In genomic region chr4:2932951-2933565, GRCh38 we compare ENCODE assay signal across 8 cellular contexts. TPM values are rescaled to one million over a fixed set of nuclear protein-coding genes. Genes with fewer than 3 reads are reported as not detected.
A peak's percentile ranks its signal among the peaks of the same experiment; 100 is the strongest.
DNase-seq lines count a peak whose midpoint lies in the region; ATAC-seq and TF ChIP-seq lines count a peak whose summit lies in the region.

No MANE protein-coding gene starts in this region.

- no peak for TF ChIP-seq CTCF in endothelial cell (IDR thresholded peaks at IDR 0.05; ENCODE audit: unreplicated experiment)
- no peak for TF ChIP-seq CTCF in progenitor cell of endocrine pancreas (IDR thresholded peaks at IDR 0.05; ENCODE audit: unreplicated experiment)

- H3K9me3 Mint-ChIP-seq in endothelial cell (ENCODE audit: unreplicated experiment) (no peaks in the 10 kb centered on the region), progenitor cell of endocrine pancreas (ENCODE audit: low read depth) (no peaks in the 10 kb centered on the region)

- H3K27ac Mint-ChIP-seq in endothelial cell (ENCODE audit: unreplicated experiment) (peak overlapping the region; percentile 71), progenitor cell of endocrine pancreas (peak overlapping the region; percentile 93)

- no peaks in the 10 kb centered on the region for H3K9me3 ChIP-seq in ES-I3 (ENCODE audit: control insufficient read depth, insufficient read depth, low read length)

- peak overlapping the region; percentile 93 for H3K4me3 Mint-ChIP-seq in endothelial cell (ENCODE audit: unreplicated experiment)
- H3K4me3 Mint-ChIP-seq in progenitor cell of endocrine pancreas (ENCODE audit: low read depth): peak overlapping the region; percentile 80

- peaks cover 15% of the 10 kb centered on the region for H3K4me1 Mint-ChIP-seq in endothelial cell (ENCODE audit: unreplicated experiment)
- peaks cover 13% of the 10 kb centered on the region for H3K4me1 Mint-ChIP-seq in progenitor cell of endocrine pancreas (ENCODE audit: low read depth)

- no peak for ATAC-seq in HG03432 (IDR thresholded peaks at IDR 0.05; ENCODE audit: unreplicated experiment)
- ATAC-seq in HG03045 (IDR thresholded peaks at IDR 0.05; ENCODE audit: unreplicated experiment): no peak
- no peak for ATAC-seq in HG02610 (IDR thresholded peaks at IDR 0.05; ENCODE audit: unreplicated experiment)

- H3K36me3 Mint-ChIP-seq in endothelial cell (ENCODE audit: low read depth, unreplicated experiment): peaks cover 24% of the 10 kb centered on the region
- peaks cover 9% of the 10 kb centered on the region for H3K36me3 Mint-ChIP-seq in progenitor cell of endocrine pancreas (ENCODE audit: insufficient read depth)

- H3K36me3 ChIP-seq in ES-I3 (ENCODE audit: insufficient read depth, low read length): peaks cover 3% of the 10 kb centered on the region

- DNase-seq in RPMI7951 (ENCODE audit: low read depth): peak; percentile 3
- no peak for DNase-seq in endothelial cell (ENCODE audit: low spot score)
- no peak for DNase-seq in progenitor cell of endocrine pancreas (ENCODE audit: low spot score, unreplicated experiment)
- no peak for DNase-seq in DMS 273 treated with DMSO at 0.1 percent for 48 hours (lab: John Stamatoyannopoulos, UW)

- H3K9ac ChIP-seq in ES-I3 (ENCODE audit: low read depth, low read length): peak overlapping the region; percentile 70; the same call in 1 of the 2 replicates

- peaks cover 13% of the 10 kb centered on the region; the same call in 1 of the 2 replicates for H3K4me1 ChIP-seq in ES-I3 (ENCODE audit: insufficient read depth, low read length)

- H3K27me3 Mint-ChIP-seq in endothelial cell (ENCODE audit: unreplicated experiment) (peaks cover 24% of the 10 kb centered on the region), progenitor cell of endocrine pancreas (no peaks in the 10 kb centered on the region)

RNA-seq across cellular contexts. Expression of gene NOP14, which starts 30.1 kb away (rescaled TPM):
- total RNA-seq in RPMI7951 (2014; rRNA removed; shearing (Covaris generic)): 10.1 and 13.0 TPM in 2 replicates
- total RNA-seq in endothelial cell (ENCODE audit: unreplicated experiment) (22.9 TPM), progenitor cell of endocrine pancreas (31.5 and 33.4 TPM in 2 replicates)

RNA-seq across cellular contexts. Expression of gene GRK4, which starts 30.3 kb away (rescaled TPM):
- total RNA-seq in RPMI7951 (2014; rRNA removed; shearing (Covaris generic)): 3.1 and 3.6 TPM in 2 replicates
- total RNA-seq in endothelial cell (ENCODE audit: unreplicated experiment): 5.9 TPM
- 14.9 and 16.2 TPM in 2 replicates for total RNA-seq in progenitor cell of endocrine pancreas
